ENCODE assay signal across 8 cellular contexts in the genomic region with DNA sequence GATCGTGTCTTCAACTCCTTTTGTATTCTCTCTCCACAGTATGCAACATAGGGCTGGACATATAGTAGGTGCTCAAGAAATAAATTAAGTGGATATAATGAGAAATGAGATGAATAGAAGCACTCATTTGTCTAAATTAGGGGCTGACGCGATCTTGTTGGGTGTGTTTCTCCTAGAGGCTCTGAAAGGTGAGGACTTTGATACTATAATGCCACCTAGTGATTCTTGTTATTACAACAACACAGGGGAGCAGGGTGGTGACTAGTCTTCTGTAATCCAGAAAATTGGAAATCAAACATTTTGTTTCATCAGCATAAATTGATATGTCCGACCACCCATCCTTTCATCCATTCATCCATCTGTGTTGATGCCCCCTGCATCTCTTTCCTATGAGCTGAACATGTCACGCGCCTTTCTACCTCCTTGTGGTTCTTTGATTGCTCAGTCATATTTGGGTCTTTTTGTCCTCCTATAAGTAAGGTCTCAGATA. TPM values are rescaled to one million over a fixed set of nuclear protein-coding genes. Genes with fewer than 3 reads are reported as not detected.
A peak's percentile ranks its signal among the peaks of the same experiment; 100 is the strongest.
DNase-seq lines count a peak whose midpoint lies in the region; ATAC-seq and TF ChIP-seq lines count a peak whose summit lies in the region.

No MANE protein-coding gene starts in this region.

- H3K27ac Mint-ChIP-seq in activated naive CD4-positive, alpha-beta T cell treated with anti-CD3 and anti-CD28 coated beads for 36 hours = no peak overlapping the region
- H3K27ac Mint-ChIP-seq in neural progenitor cell = no peak overlapping the region

- peaks cover 9% of the 10 kb centered on the region for H3K4me1 Mint-ChIP-seq in activated naive CD4-positive, alpha-beta T cell treated with anti-CD3 and anti-CD28 coated beads for 36 hours (ENCODE audit: low read depth)
- no peaks in the 10 kb centered on the region for H3K4me1 Mint-ChIP-seq in neural progenitor cell

- CTCF ChIA-PET in activated naive CD4-positive, alpha-beta T cell treated with anti-CD3 and anti-CD28 coated beads for 36 hours (lab: Charles Lee) = interaction anchor here (0.8 to 8.2 kb wide), 16 partner anchors 9 to 227 kb away, joined by 3 to 177 read pairs (median 16); a partner anchor contains a TSS

- no peaks in the 10 kb centered on the region for H3F3A ChIP-seq in neural progenitor cell (ENCODE audit: low read depth)

- H3K4me3 Mint-ChIP-seq in activated naive CD4-positive, alpha-beta T cell treated with anti-CD3 and anti-CD28 coated beads for 36 hours = no peak overlapping the region
- no peak overlapping the region for H3K4me3 Mint-ChIP-seq in neural progenitor cell

- peaks cover 4% of the 10 kb centered on the region for H3K9me3 Mint-ChIP-seq in activated naive CD4-positive, alpha-beta T cell treated with anti-CD3 and anti-CD28 coated beads for 36 hours
- no peaks in the 10 kb centered on the region for H3K9me3 Mint-ChIP-seq in neural progenitor cell

- H3K9ac ChIP-seq in neural progenitor cell = no peak overlapping the region

- H3K36me3 Mint-ChIP-seq in activated naive CD4-positive, alpha-beta T cell treated with anti-CD3 and anti-CD28 coated beads for 36 hours (ENCODE audit: low read depth) = no peaks in the 10 kb centered on the region
- no peaks in the 10 kb centered on the region for H3K36me3 Mint-ChIP-seq in neural progenitor cell

- peak; percentile 73 for TF ChIP-seq CTCF in LNCaP clone FGC (IDR thresholded peaks at IDR 0.05; ENCODE audit: control insufficient read depth, extremely low read depth, insufficient read depth)
- TF ChIP-seq CTCF in neural progenitor cell (IDR thresholded peaks at IDR 0.05) = peak; percentile 67

- H3K27me3 ChIP-seq in H7 (ENCODE audit: control insufficient read depth, insufficient read depth, low read length) = peaks cover 11% of the 10 kb centered on the region
- H3K27me3 ChIP-seq in neural progenitor cell = peaks cover 36% of the 10 kb centered on the region

- H4K20me1 ChIP-seq in neural progenitor cell (ENCODE audit: low read depth) = no peaks in the 10 kb centered on the region

- intact Hi-C loops in activated naive CD4-positive, alpha-beta T cell treated with anti-CD3 and anti-CD28 coated beads for 36 hours (cut with micrococcal nuclease) = loop anchor here (1.0 to 5.0 kb wide), 7 partner anchors 12 to 433 kb away; a partner anchor contains a TSS

- H2AFZ ChIP-seq in neural progenitor cell (replicated peaks) = no peak overlapping the region

- no peaks in the 10 kb centered on the region for H3K27me3 Mint-ChIP-seq in activated naive CD4-positive, alpha-beta T cell treated with anti-CD3 and anti-CD28 coated beads for 36 hours (ENCODE audit: low read depth)
- no peaks in the 10 kb centered on the region for H3K27me3 Mint-ChIP-seq in neural progenitor cell (ENCODE audit: insufficient read depth, low read depth)

- no peak overlapping the region for H3K4me2 ChIP-seq in neural progenitor cell

- no peaks in the 10 kb centered on the region for H3K4me1 ChIP-seq in neural progenitor cell

- H3K36me3 ChIP-seq in H7 (replicated peaks; ENCODE audit: control insufficient read depth, insufficient read depth, low read length) (no peaks in the 10 kb centered on the region), neural progenitor cell (no peaks in the 10 kb centered on the region)

- H3K9me3 ChIP-seq in neural progenitor cell (ENCODE audit: low read depth) = no peaks in the 10 kb centered on the region

- no peak overlapping the region for H3K27ac ChIP-seq in neural progenitor cell

- DNase-seq in activated naive CD4-positive, alpha-beta T cell treated with anti-CD3 and anti-CD28 coated beads for 36 hours = peak; percentile 44
- no peak for DNase-seq in activated naive CD4-positive, alpha-beta T cell treated with anti-CD3 and anti-CD28 coated beads, Interleukin-2, amount 50 U/mL, for 16 hours
- DNase-seq in H7 (peak; percentile 30), LNCaP clone FGC (ENCODE audit: low read depth) (no peak), fibroblast of gingiva (ENCODE audit: low read depth) (peak; percentile 65), neural progenitor cell (ENCODE audit: low spot score) (peak; percentile 70)
- DNase-seq in stimulated activated CD4-positive, alpha-beta T cell treated with anti-CD3 and anti-CD28 coated beads, Interleukin-2, amount 100 ng/mL, for 48 hours = no peak

- H3K79me2 ChIP-seq in neural progenitor cell (ENCODE audit: low read depth) = no peaks in the 10 kb centered on the region

- no peak overlapping the region for H3K4me3 ChIP-seq in H7 (ENCODE audit: insufficient read depth, low read depth, low read length)
- H3K4me3 ChIP-seq in LNCaP clone FGC (ENCODE audit: low read depth, low read length) = no peak overlapping the region
- H3K4me3 ChIP-seq in neural progenitor cell = no peak overlapping the region

- ATAC-seq in SK-N-SH treated with all-trans-retinoic acid at 6 μM for 48 hours = peak; percentile 74

TF ChIP-seq in SK-N-SH treated with all-trans-retinoic acid at 6 μM for 48 hours, 23 proteins besides CTCF, POLR2A, EP300 and RAD21:
- TF ChIP-seq ESRRG (CRISPR knock-in tag; IDR thresholded peaks at IDR 0.05) = no peak
- TF ChIP-seq RARB (CRISPR knock-in tag; IDR thresholded peaks at IDR 0.05) = no peak
- no peak for TF ChIP-seq ARNTL (CRISPR knock-in tag; IDR thresholded peaks at IDR 0.05; ENCODE audit: borderline replicate concordance, low read depth)
- TF ChIP-seq ISL1 (CRISPR knock-in tag; IDR thresholded peaks at IDR 0.05) = no peak
- no peak for TF ChIP-seq ZC3H10 (CRISPR knock-in tag; IDR thresholded peaks at IDR 0.05)
- TF ChIP-seq ZFP30 (CRISPR knock-in tag; IDR thresholded peaks at IDR 0.05) = no peak
- TF ChIP-seq, protein P1, sequence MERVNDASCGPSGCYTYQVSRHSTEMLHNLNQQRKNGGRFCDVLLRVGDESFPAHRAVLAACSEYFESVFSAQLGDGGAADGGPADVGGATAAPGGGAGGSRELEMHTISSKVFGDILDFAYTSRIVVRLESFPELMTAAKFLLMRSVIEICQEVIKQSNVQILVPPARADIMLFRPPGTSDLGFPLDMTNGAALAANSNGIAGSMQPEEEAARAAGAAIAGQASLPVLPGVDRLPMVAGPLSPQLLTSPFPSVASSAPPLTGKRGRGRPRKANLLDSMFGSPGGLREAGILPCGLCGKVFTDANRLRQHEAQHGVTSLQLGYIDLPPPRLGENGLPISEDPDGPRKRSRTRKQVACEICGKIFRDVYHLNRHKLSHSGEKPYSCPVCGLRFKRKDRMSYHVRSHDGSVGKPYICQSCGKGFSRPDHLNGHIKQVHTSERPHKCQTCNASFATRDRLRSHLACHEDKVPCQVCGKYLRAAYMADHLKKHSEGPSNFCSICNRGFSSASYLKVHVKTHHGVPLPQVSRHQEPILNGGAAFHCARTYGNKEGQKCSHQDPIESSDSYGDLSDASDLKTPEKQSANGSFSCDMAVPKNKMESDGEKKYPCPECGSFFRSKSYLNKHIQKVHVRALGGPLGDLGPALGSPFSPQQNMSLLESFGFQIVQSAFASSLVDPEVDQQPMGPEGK (CRISPR knock-in tag; IDR thresholded peaks at IDR 0.05; ENCODE audit: borderline replicate concordance) = no peak

RNA-seq across cellular contexts. Expression of a gene that starts 3.4 kb away (rescaled TPM):
- total RNA-seq in activated naive CD4-positive, alpha-beta T cell treated with anti-CD3 and anti-CD28 coated beads for 36 hours = under 1 TPM; 0.59 to 0.86 TPM
- 0.62 and 2.0 TPM in 2 replicates for total RNA-seq in H7 (2014; rRNA removed; shearing (Covaris generic))
- 0.53 and 1.7 TPM in 2 replicates for total RNA-seq in neural progenitor cell (ENCODE audit: low replicate concordance)

RNA-seq across cellular contexts. Expression of a gene that starts 11.9 kb away (rescaled TPM):
- total RNA-seq in activated naive CD4-positive, alpha-beta T cell treated with anti-CD3 and anti-CD28 coated beads for 36 hours = 10 to 100 TPM; 24.5 to 25.3 TPM
- total RNA-seq in H7 (2014; rRNA removed; shearing (Covaris generic)) = 6.7 and 6.9 TPM in 2 replicates
- 1.6 and 4.4 TPM in 2 replicates for total RNA-seq in neural progenitor cell (ENCODE audit: low replicate concordance)

Comparison
In these comparisons a context has a peak if more than half of its experiments do, and no peak if none do; other contexts are left out.
1. DNase-seq: peak in activated naive CD4-positive, alpha-beta T cell treated with anti-CD3 and anti-CD28 coated beads for 36 hours (single experiment), H7 (single experiment), fibroblast of gingiva (single experiment) and neural progenitor cell (single experiment); none in activated naive CD4-positive, alpha-beta T cell treated with anti-CD3 and anti-CD28 coated beads, Interleukin-2, amount 50 U/mL, for 16 hours (single experiment), LNCaP clone FGC (single experiment) and stimulated activated CD4-positive, alpha-beta T cell treated with anti-CD3 and anti-CD28 coated beads, Interleukin-2, amount 100 ng/mL, for 48 hours (0 of 2).